In the genomic region with DNA sequence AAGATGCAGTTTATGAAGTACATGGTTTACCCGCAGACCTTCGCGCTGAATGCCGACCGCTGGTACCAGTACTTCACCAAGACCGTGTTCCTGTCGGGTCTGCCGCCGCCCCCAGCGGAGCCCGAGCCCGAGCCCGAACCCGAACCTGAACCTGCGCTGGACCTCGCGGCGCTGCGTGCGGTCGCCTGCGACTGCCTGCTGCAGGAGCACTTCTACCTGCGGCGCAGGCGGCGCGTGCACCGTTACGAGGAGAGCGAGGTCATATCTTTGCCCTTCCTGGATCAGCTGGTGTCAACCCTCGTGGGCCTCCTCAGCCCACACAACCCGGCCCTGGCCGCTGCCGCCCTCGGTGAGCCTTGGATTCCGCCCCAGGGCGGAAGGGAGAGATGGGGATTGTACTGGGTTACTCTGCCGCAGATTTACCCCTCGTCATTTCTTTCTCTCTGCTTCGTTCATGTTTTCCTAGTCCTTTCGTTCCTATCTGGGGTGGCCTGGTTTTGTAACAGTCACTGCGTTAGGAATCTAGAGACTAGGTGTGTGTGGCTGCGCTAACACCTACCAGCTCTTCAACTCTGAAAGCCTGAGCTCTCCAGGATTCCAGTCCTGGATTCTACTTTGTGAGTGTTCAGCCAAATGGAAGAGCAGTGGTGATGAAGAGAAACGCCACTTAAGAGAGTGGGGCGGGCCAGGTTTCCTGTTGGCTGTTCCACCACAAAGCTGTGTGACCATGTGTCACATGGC, we compare ENCODE assay signal across 8 cellular contexts. TPM values are rescaled to one million over a fixed set of nuclear protein-coding genes. Genes with fewer than 3 reads are reported as not detected.
DNase-seq lines count a peak whose midpoint lies in the region; ATAC-seq and TF ChIP-seq lines count a peak whose summit lies in the region.

No MANE protein-coding gene starts in this region.

- ATAC-seq in GM21423 (IDR thresholded peaks at IDR 0.05; ENCODE audit: unreplicated experiment) (peak; percentile 36), omental fat pad (ENCODE audit: low FRiP score) (peak; percentile 63)

- POLR2A ChIA-PET in PC-9 (lab: Charles Lee; ENCODE audit: unreplicated experiment) = no interaction called here

- peaks cover 9% of the 10 kb centered on the region for H3F3A ChIP-seq in PC-9 (ENCODE audit: insufficient read depth, low read depth)

- H3K9me2 ChIP-seq in PC-9 (ENCODE audit: insufficient read depth) = no peaks in the 10 kb centered on the region; the same call in 1 of the 2 replicates

- CTCF ChIA-PET in PC-9 (lab: Charles Lee) = interaction anchor here (0.6 kb wide), 2 partner anchors 59 to 89 kb away, joined by 3 to 5 read pairs; no protein-coding TSS in a partner anchor

- DNase-seq in DMS 273 treated with DMSO at 0.1 percent for 48 hours (lab: John Stamatoyannopoulos, UW) (peak; percentile 30), HUDEP-2 (lab: John Stamatoyannopoulos, UW; ENCODE audit: unreplicated experiment in 76 of 76) (peak in 58 of 76 experiments; percentile 1 to 56 (median 32)), PC-9 (peak; percentile 56 to 73), germinal center (ENCODE audit: low spot score) (peak; percentile 26), omental fat pad (ENCODE audit: low spot score) (no peak), thyroid gland (peak; percentile 65 to 67)
- DNase-seq in activated naive CD4-positive, alpha-beta T cell (lab: John Stamatoyannopoulos, UW) = peak; percentile 14 to 40 (median 28)

- peak overlapping the region; percentile 64 for H3K27ac ChIP-seq in PC-9
- peak overlapping the region; percentile 80 to 91 (median 84) for H3K27ac ChIP-seq in thyroid gland

- TSS peak; percentile 46 for BruUV-seq in PC-9 (replicated peaks; lab: Mats Ljungman, UMichigan)

- TF ChIP-seq POLR2A in thyroid gland (IDR thresholded peaks at IDR 0.05) = peak in 1 of 2 donors; percentile 40

- 0 to 1% methylated on average over 20 to 29 of the region's 45 CpGs for WGBS in thyroid gland, 2 donors

- H3K4me1 ChIP-seq in PC-9 (replicated peaks; ENCODE audit: insufficient read depth) (peaks cover 26% of the 10 kb centered on the region), thyroid gland (peaks cover 13 to 14% of the 10 kb centered on the region in 2 donors)

- H3K27me3 ChIP-seq in PC-9 (ENCODE audit: insufficient read depth, low read depth) = no peaks in the 10 kb centered on the region
- no peaks in the 10 kb centered on the region for H3K27me3 ChIP-seq in thyroid gland

- H3K36me3 ChIP-seq in PC-9 (ENCODE audit: low read depth) (peaks cover 37% of the 10 kb centered on the region), thyroid gland (peaks cover 12 to 16% of the 10 kb centered on the region in 2 donors)

- peaks cover 21% of the 10 kb centered on the region for H4K20me1 ChIP-seq in PC-9 (ENCODE audit: insufficient read depth)

- intact Hi-C loops in PC-9 (cut with micrococcal nuclease; ENCODE audit: unreplicated experiment) (loop anchor here (2.0 to 5.0 kb wide), 3 partner anchors 68 to 1253 kb away; partner anchors contain the start of gene PAIP1), thyroid gland (cut with DNase I) (no loop called here)

- H2AFZ ChIP-seq in PC-9 = peak overlapping the region; percentile 99

- peak overlapping the region; percentile 88 for H3K4me2 ChIP-seq in PC-9

- H3K4me3 ChIP-seq in PC-9 (peak overlapping the region; percentile 86), thyroid gland (replicated peaks in 1 of 3) (peak overlapping the region; percentile 84 to 95 (median 87))

- H3K9me3 ChIP-seq in PC-9 (ENCODE audit: insufficient read depth, low read depth) (no peaks in the 10 kb centered on the region), thyroid gland (no peaks in the 10 kb centered on the region)

- TF ChIP-seq CTCF in PC-9 (conservative IDR thresholded peaks at IDR 0.05) = no peak
- TF ChIP-seq CTCF in omental fat pad (IDR thresholded peaks at IDR 0.05) = no peak
- TF ChIP-seq CTCF in thyroid gland (IDR thresholded peaks at IDR 0.05) = no peak

- H3K79me2 ChIP-seq in PC-9 (ENCODE audit: low read depth) = peaks cover 55% of the 10 kb centered on the region

RNA-seq across cellular contexts. Expression of gene MRPS30, which starts 0.6 kb away (rescaled TPM):
- total RNA-seq in PC-9 (2021) (101 and 106 TPM in 2 replicates), omental fat pad (10 to 100 TPM; 47.0 to 60.8 (median 54.0) TPM), thyroid gland (100 to 1,000 TPM in 3 of 4 donors, 10 to 100 TPM in 1; 98.0 to 134 (median 116) TPM)
